Comparison of ENCODE assay signal across 16 cellular contexts in genomic region chr5:41406424-41406823, GRCh38.
DNase-seq lines count a peak whose midpoint lies in the region; ATAC-seq, FAIRE-seq and TF ChIP-seq lines count a peak whose summit lies in the region.
"Had no signal": no experiment of that assay in that cellular context is flagged by ENCODE, and none has a peak within 500 bp of the region (broad histone marks: within the 10 kb centered on the region; RNA-seq: fewer than 3 reads in every experiment).

No MANE protein-coding gene starts in this region.

- no peak for FAIRE-seq in H1 (lab: Jason Lieb, UNC)
- FAIRE-seq: K562 had no signal

- H3K27ac ChIP-seq in 22Rv1: peak overlapping the region; percentile 53
- no peak overlapping the region for H3K27ac ChIP-seq in H1 (ENCODE audit: low read depth, low read length)

- no peak overlapping the region for H3K4ac ChIP-seq in H1 (replicated peaks; ENCODE audit: insufficient read length, low read depth, low read length)

- no TSS peak for BruUV-seq in Caco-2 (replicated peaks; lab: Mats Ljungman, UMichigan)

- H2BK12ac ChIP-seq in H1 (ENCODE audit: low read depth, low read length): no peak overlapping the region

- intact Hi-C loops in Caco-2 (cut with micrococcal nuclease; ENCODE audit: unreplicated experiment) (loop anchor here (1.0 to 5.0 kb wide), 5 partner anchors 59 to 232 kb away; no protein-coding TSS in a partner anchor), mucosa of descending colon (cut with DNase I, micrococcal nuclease) (no loop called here)

- H3K9me3 ChIP-seq in Caco-2 (peaks cover 8% of the 10 kb centered on the region; the same call in 1 of the 2 replicates), H1 (ENCODE audit: insufficient read depth in 2 of 2, low read depth in 1 of 2, low read length in 1 of 2) (no peaks in the 10 kb centered on the region), mucosa of descending colon (no peaks in the 10 kb centered on the region)

- no peak for TF ChIP-seq EP300 in H1 (IDR thresholded peaks at IDR 0.05; ENCODE audit: borderline replicate concordance in 1 of 2, low read depth in 2 of 2, low read length in 2 of 2)

- no peak overlapping the region for H3K14ac ChIP-seq in H1 (ENCODE audit: insufficient read length)

- peak; percentile 98 for ATAC-seq in mucosa of descending colon
- no peak for ATAC-seq in HG02678 (IDR thresholded peaks at IDR 0.05; ENCODE audit: unreplicated experiment)
- ATAC-seq: K562, Panc1 had no signal

- H3K79me2 ChIP-seq in H1 (ENCODE audit: control insufficient read depth in 1 of 2, insufficient read depth in 2 of 2, low read length in 2 of 2): no peaks in the 10 kb centered on the region

- no peak overlapping the region for H4K5ac ChIP-seq in H1 (ENCODE audit: insufficient read length, low read depth, low read length)

- no peak overlapping the region for H2BK120ac ChIP-seq in H1 (replicated peaks; ENCODE audit: low read depth, low read length)

- no peak overlapping the region for H3K9ac ChIP-seq in H1 (replicated peaks in 1 of 4; ENCODE audit: extremely low read depth in 1 of 4, low read depth in 3 of 4, low read length in 3 of 4)

- H2BK15ac ChIP-seq in H1 (ENCODE audit: low read length): no peak overlapping the region

- TF ChIP-seq CTCF in 22Rv1 (IDR thresholded peaks at IDR 0.05): no peak
- TF ChIP-seq CTCF in Caco-2 (IDR thresholded peaks at IDR 0.05; ENCODE audit: insufficient read depth in 1 of 2, low read depth in 1 of 2, low read length in 1 of 2, severe bottlenecking in 1 of 2, unreplicated experiment in 1 of 2): no peak
- TF ChIP-seq CTCF in H1 (IDR thresholded peaks at IDR 0.05; ENCODE audit: control extremely low read depth in 1 of 3, insufficient read depth in 1 of 3, low read depth in 1 of 3, low read length in 3 of 3): no peak
- TF ChIP-seq CTCF in mucosa of descending colon (IDR thresholded peaks at IDR 0.05): no peak

- H3K18ac ChIP-seq in H1 (ENCODE audit: extremely low read depth, low read length): no peak overlapping the region

- no peak overlapping the region for H2BK5ac ChIP-seq in H1 (ENCODE audit: low read depth, low read length)

- no peaks in the 10 kb centered on the region for H4K20me1 ChIP-seq in H1 (replicated peaks in 1 of 2; ENCODE audit: control insufficient read depth in 1 of 2, insufficient read depth in 2 of 2, low read length in 2 of 2)

- TF ChIP-seq POLR2A in H1 (IDR thresholded peaks at IDR 0.05; ENCODE audit: control extremely low read depth in 1 of 2, low read depth in 2 of 2, low read length in 2 of 2): no peak

- H3K27ac Mint-ChIP-seq in Caco-2 (ENCODE audit: unreplicated experiment): peak overlapping the region; percentile 21
- no peak overlapping the region for H3K27ac Mint-ChIP-seq in activated CD4-positive, alpha-beta memory T cell treated with anti-CD3 and anti-CD28 coated beads, Interleukin-2, amount 10 ng/mL, durations not matched to agents 7 days and 5 days
- H3K27ac Mint-ChIP-seq in activated T-cell treated with anti-CD3 and anti-CD28 coated beads, Interleukin-2, amount 50 U/mL, for 24 hours: no peak overlapping the region
- H3K27ac Mint-ChIP-seq: CD14-positive monocyte, H9 had no signal

- 83% methylated on average over 1 of the region's 1 CpG; no CpG with 5 or more reads in 1 of the 2 experiments for WGBS in H1 (ENCODE audit: extremely low coverage in 1 of 2, insufficient coverage in 1 of 2, insufficient read length in 1 of 2, insufficient replicate concordance in 2 of 2, low coverage in 1 of 2, low lambda C conversion rate in 2 of 2, missing lambda C conversion rate in 1 of 2), 2 experiments

- no peak overlapping the region for H3K56ac ChIP-seq in H1 (replicated peaks; ENCODE audit: insufficient read length, low read depth, low read length)

- no peak for TF ChIP-seq RAD21 in H1 (IDR thresholded peaks at IDR 0.05 in 1 of 2, conservative IDR thresholded peaks at IDR 0.05 in 1 of 2; ENCODE audit: low read depth in 2 of 2, low read length in 2 of 2)

- no peak overlapping the region for H4K8ac ChIP-seq in H1 (ENCODE audit: extremely low read depth, insufficient read depth, low read length)

- H3K79me1 ChIP-seq in H1 (ENCODE audit: low read depth, low read length): no peaks in the 10 kb centered on the region

- H3K4me3 ChIP-seq in Caco-2 (ENCODE audit: low read depth, low read length) (no peak overlapping the region), H1 (ENCODE audit: extremely low read depth in 1 of 4, insufficient read depth in 2 of 4, low read depth in 3 of 4, low read length in 4 of 4) (no peak overlapping the region), mucosa of descending colon (no peak overlapping the region)
- H3K4me3 ChIP-seq: K562 had no signal

- H3K4me1 Mint-ChIP-seq in Caco-2 (ENCODE audit: low read depth, unreplicated experiment): peaks cover 36% of the 10 kb centered on the region
- H3K4me1 Mint-ChIP-seq in activated CD4-positive, alpha-beta memory T cell treated with anti-CD3 and anti-CD28 coated beads, Interleukin-2, amount 10 ng/mL, durations not matched to agents 7 days and 5 days: no peaks in the 10 kb centered on the region
- H3K4me1 Mint-ChIP-seq in activated T-cell treated with anti-CD3 and anti-CD28 coated beads, Interleukin-2, amount 50 U/mL, for 24 hours (ENCODE audit: low read depth): no peaks in the 10 kb centered on the region
- H3K4me1 Mint-ChIP-seq: CD14-positive monocyte had no signal

- H3K27me3 ChIP-seq in Caco-2 (replicated peaks; ENCODE audit: control insufficient read depth, insufficient read depth, low read length) (no peaks in the 10 kb centered on the region), H1 (replicated peaks in 1 of 4; ENCODE audit: control insufficient read depth in 3 of 4, extremely low read depth in 1 of 4, insufficient read depth in 3 of 4, low read length in 3 of 4) (no peaks in the 10 kb centered on the region)

- no peaks in the 10 kb centered on the region for H3K36me3 ChIP-seq in Caco-2 (ENCODE audit: control insufficient read depth, insufficient read depth, low read length)
- no peaks in the 10 kb centered on the region for H3K36me3 ChIP-seq in H1 (ENCODE audit: control insufficient read depth in 2 of 4, insufficient read depth in 4 of 4, low read length in 3 of 4)
- H3K36me3 ChIP-seq in mucosa of descending colon (ENCODE audit: low read depth): no peaks in the 10 kb centered on the region

- no peaks in the 10 kb centered on the region for H3K23me2 ChIP-seq in H1 (ENCODE audit: low read depth, low read length)

- no peak overlapping the region for H4K91ac ChIP-seq in H1 (replicated peaks; ENCODE audit: insufficient read length, low read length)

- peak; percentile 51 to 62 for DNase-seq in Caco-2
- no peak for DNase-seq in H1 (ENCODE audit: low read depth in 1 of 2, low spot score in 2 of 2)
- DNase-seq in mucosa of descending colon: peak in 1 of 3 donors; percentile 18
- no peak for DNase-seq in activated CD4-positive, alpha-beta memory T cell treated with anti-CD3 and anti-CD28 coated beads, Interleukin-2, amount 10 ng/mL, durations not matched to agents 7 days and 5 days
- no peak for DNase-seq in activated T-cell treated with anti-CD3 and anti-CD28 coated beads, Interleukin-2, amount 50 U/mL, for 24 hours
- DNase-seq: DMS 273 treated with DMSO at 0.1 percent for 48 hours, DND-41, H9, NCI-H1105, NCI-H2081, NCI-H446 treated with DMSO at 0.1 percent for 48 hours had no signal

- peaks cover 9% of the 10 kb centered on the region for H3K9me3 Mint-ChIP-seq in Caco-2 (ENCODE audit: unreplicated experiment)
- no peaks in the 10 kb centered on the region for H3K9me3 Mint-ChIP-seq in activated CD4-positive, alpha-beta memory T cell treated with anti-CD3 and anti-CD28 coated beads, Interleukin-2, amount 10 ng/mL, durations not matched to agents 7 days and 5 days
- no peaks in the 10 kb centered on the region for H3K9me3 Mint-ChIP-seq in activated T-cell treated with anti-CD3 and anti-CD28 coated beads, Interleukin-2, amount 50 U/mL, for 24 hours
- H3K9me3 Mint-ChIP-seq: H9 had no signal

- H3K27me3 Mint-ChIP-seq in Caco-2 (ENCODE audit: insufficient read depth, unreplicated experiment): no peaks in the 10 kb centered on the region
- no peaks in the 10 kb centered on the region for H3K27me3 Mint-ChIP-seq in activated CD4-positive, alpha-beta memory T cell treated with anti-CD3 and anti-CD28 coated beads, Interleukin-2, amount 10 ng/mL, durations not matched to agents 7 days and 5 days
- H3K27me3 Mint-ChIP-seq in activated T-cell treated with anti-CD3 and anti-CD28 coated beads, Interleukin-2, amount 50 U/mL, for 24 hours: no peaks in the 10 kb centered on the region

- H2BK20ac ChIP-seq in H1 (ENCODE audit: low read length): no peak overlapping the region

- POLR2A ChIA-PET in Caco-2 (lab: Charles Lee) (no interaction called here), H1 (lab: Charles Lee; ENCODE audit: partially characterized antibody) (no interaction called here)
- POLR2A ChIA-PET in activated CD4-positive, alpha-beta memory T cell treated with anti-CD3 and anti-CD28 coated beads, Interleukin-2, amount 10 ng/mL, durations not matched to agents 7 days and 5 days (lab: Charles Lee): no interaction called here

- peak overlapping the region; percentile 52; the same call in 1 of the 2 replicates for H2AFZ ChIP-seq in H1 (ENCODE audit: low read length)

- H3K4me1 ChIP-seq in Caco-2 (peaks cover 56% of the 10 kb centered on the region), H1 (replicated peaks in 1 of 4; ENCODE audit: control insufficient read depth in 3 of 4, insufficient read depth in 4 of 4, low read length in 3 of 4) (peaks cover 0 to 3% (median 0%) of the 10 kb centered on the region in 4 experiments; a peak in 1 of 7 replicates), mucosa of descending colon (ENCODE audit: low read depth) (peaks cover 7% of the 10 kb centered on the region)

- H3K4me2 ChIP-seq in H1 (ENCODE audit: insufficient read depth in 1 of 2, low read depth in 2 of 2, low read length in 2 of 2): no peak overlapping the region

- no peak overlapping the region for H2AK5ac ChIP-seq in H1 (ENCODE audit: low read depth, low read length)

- CTCF ChIA-PET in Caco-2 (lab: Charles Lee) (interaction anchor here (0.9 kb wide), 1 partner anchor 136 kb away, joined by 3 read pairs; no protein-coding TSS in a partner anchor), H1 (lab: Charles Lee; ENCODE audit: partially characterized antibody) (interaction anchor here (0.9 to 2.6 kb wide), 4 partner anchors 26 to 142 kb away, joined by 3 to 12 read pairs (median 5); no protein-coding TSS in a partner anchor)
- CTCF ChIA-PET in activated CD4-positive, alpha-beta memory T cell treated with anti-CD3 and anti-CD28 coated beads, Interleukin-2, amount 10 ng/mL, durations not matched to agents 7 days and 5 days (lab: Charles Lee): no interaction called here

- peak overlapping the region; percentile 40 for H3K4me3 Mint-ChIP-seq in Caco-2 (ENCODE audit: unreplicated experiment)
- H3K4me3 Mint-ChIP-seq in activated CD4-positive, alpha-beta memory T cell treated with anti-CD3 and anti-CD28 coated beads, Interleukin-2, amount 10 ng/mL, durations not matched to agents 7 days and 5 days: no peak overlapping the region
- H3K4me3 Mint-ChIP-seq in activated T-cell treated with anti-CD3 and anti-CD28 coated beads, Interleukin-2, amount 50 U/mL, for 24 hours: no peak overlapping the region
- H3K4me3 Mint-ChIP-seq: CD14-positive monocyte, H9 had no signal

- no peaks in the 10 kb centered on the region for H3K36me3 Mint-ChIP-seq in Caco-2 (ENCODE audit: insufficient read depth, unreplicated experiment)
- no peaks in the 10 kb centered on the region for H3K36me3 Mint-ChIP-seq in activated CD4-positive, alpha-beta memory T cell treated with anti-CD3 and anti-CD28 coated beads, Interleukin-2, amount 10 ng/mL, durations not matched to agents 7 days and 5 days (ENCODE audit: low read depth)
- no peaks in the 10 kb centered on the region for H3K36me3 Mint-ChIP-seq in activated T-cell treated with anti-CD3 and anti-CD28 coated beads, Interleukin-2, amount 50 U/mL, for 24 hours (ENCODE audit: low read depth)
- H3K36me3 Mint-ChIP-seq: CD14-positive monocyte had no signal

- H3K23ac ChIP-seq in H1 (ENCODE audit: insufficient read length): no peak overlapping the region

Comparison
In these comparisons a context has a peak if more than half of its experiments do, and no peak if none do; other contexts are left out.
1. DNase-seq: peak in Caco-2 (2 of 2); none in H1 (0 of 2), activated CD4-positive, alpha-beta memory T cell treated with anti-CD3 and anti-CD28 coated beads, Interleukin-2, amount 10 ng/mL, durations not matched to agents 7 days and 5 days (single experiment) and activated T-cell treated with anti-CD3 and anti-CD28 coated beads, Interleukin-2, amount 50 U/mL, for 24 hours (single experiment).